In genomic region chr7:4849390-4849789, GRCh38 we compare ENCODE assay signal across 8 cellular contexts. TPM values are rescaled to one million over a fixed set of nuclear protein-coding genes. Genes with fewer than 3 reads are reported as not detected.
A peak's percentile ranks its signal among the peaks of the same experiment; 100 is the strongest.
DNase-seq lines count a peak whose midpoint lies in the region; ATAC-seq and TF ChIP-seq lines count a peak whose summit lies in the region.

No MANE protein-coding gene starts in this region.

- H3K27ac ChIP-seq in HCT116 (ENCODE audit: low read depth, low read length) (no peak overlapping the region), PC-3 (ENCODE audit: low read length) (no peak overlapping the region)

- H3K36me3 ChIP-seq in HCT116 (ENCODE audit: control insufficient read depth in 1 of 2, insufficient read depth in 2 of 2, low read length in 2 of 2), result no peaks in the 10 kb centered on the region
- H3K36me3 ChIP-seq in PC-3 (ENCODE audit: low read depth, low read length), result no peaks in the 10 kb centered on the region

- H3K4me1 Mint-ChIP-seq in stimulated activated naive CD8-positive, alpha-beta T cell treated with anti-CD3 and anti-CD28 coated beads, Interleukin-15, amount 100 ng/mL, for 72 hours, result peaks cover 14% of the 10 kb centered on the region

- ATAC-seq in HCT116, result peak; percentile 63; the same call in 1 of the 2 replicates
- ATAC-seq in PC-3, result peak; percentile 96
- peak; percentile 68 for ATAC-seq in stimulated activated naive CD8-positive, alpha-beta T cell treated with anti-CD3 and anti-CD28 coated beads, Interleukin-15, amount 100 ng/mL, for 72 hours
- ATAC-seq in HG02642 (IDR thresholded peaks at IDR 0.05; ENCODE audit: poor library complexity, unreplicated experiment), result no peak

- H2AFZ ChIP-seq in HCT116 (ENCODE audit: low read depth, low read length, poor library complexity, severe bottlenecking), result no peak overlapping the region
- H2AFZ ChIP-seq in PC-3 (ENCODE audit: low read length), result no peak overlapping the region

- peaks cover 22% of the 10 kb centered on the region for H3K27me3 Mint-ChIP-seq in stimulated activated naive CD8-positive, alpha-beta T cell treated with anti-CD3 and anti-CD28 coated beads, Interleukin-15, amount 100 ng/mL, for 72 hours

- no TSS peak for BruUV-seq in HCT116 (replicated peaks; lab: Mats Ljungman, UMichigan)
- no TSS peak for BruUV-seq in PC-3 (replicated peaks; lab: Mats Ljungman, UMichigan)

- no peak for TF ChIP-seq POLR2A in HCT116 (IDR thresholded peaks at IDR 0.05; ENCODE audit: borderline replicate concordance, extremely low read depth, insufficient read depth, insufficient read length)

- H3K9me3 Mint-ChIP-seq in stimulated activated naive CD8-positive, alpha-beta T cell treated with anti-CD3 and anti-CD28 coated beads, Interleukin-15, amount 100 ng/mL, for 72 hours, result peaks cover 0 to 4% of the 10 kb centered on the region in 2 donors

- H3F3A ChIP-seq in PC-3 (ENCODE audit: low read length, unreplicated experiment), result no peaks in the 10 kb centered on the region

- intact Hi-C loops in HCT116 (cut with micrococcal nuclease) (loop anchor here (1.0 kb wide), 1 partner anchor 236 kb away; no protein-coding TSS in a partner anchor), PC-3 (cut with micrococcal nuclease) (loop anchor here (1.0 kb wide), 1 partner anchor 34 kb away; the partner anchor contains the start of gene RADIL)

- H3K4me3 Mint-ChIP-seq in stimulated activated naive CD8-positive, alpha-beta T cell treated with anti-CD3 and anti-CD28 coated beads, Interleukin-15, amount 100 ng/mL, for 72 hours, result no peak overlapping the region

- no peak overlapping the region for H3K4me2 ChIP-seq in HCT116 (ENCODE audit: low read length)
- no peak overlapping the region for H3K4me2 ChIP-seq in PC-3 (ENCODE audit: low read length)

- RAD21 ChIA-PET in HCT116 (lab: Charles Lee; ENCODE audit: low non-redundant PET in 1 of 2, low total read pairs in 2 of 2, uncharacterized antibody in 2 of 2, unreplicated experiment in 2 of 2), result no interaction called here

- POLR2A ChIA-PET in HCT116 (lab: Charles Lee), result no interaction called here
- POLR2A ChIA-PET in PC-3 (lab: Charles Lee; ENCODE audit: unreplicated experiment), result no interaction called here

- H3K9me2 ChIP-seq in HCT116 (ENCODE audit: insufficient read depth) (no peaks in the 10 kb centered on the region), PC-3 (replicated peaks; ENCODE audit: low read length) (no peaks in the 10 kb centered on the region)

- H4K20me1 ChIP-seq in HCT116 (ENCODE audit: insufficient read depth) (no peaks in the 10 kb centered on the region), PC-3 (ENCODE audit: low read length) (no peaks in the 10 kb centered on the region)

- peaks cover 4% of the 10 kb centered on the region; the same call in 1 of the 2 replicates for H3K79me2 ChIP-seq in HCT116 (ENCODE audit: insufficient read depth, low read length)
- H3K79me2 ChIP-seq in PC-3 (ENCODE audit: low read length), result no peaks in the 10 kb centered on the region

- CTCF ChIA-PET in HCT116 (lab: Charles Lee), result interaction anchor here (0.6 to 1.2 kb wide), 3 partner anchors 36 to 239 kb away, joined by 3 to 4 read pairs (median 3); no protein-coding TSS in a partner anchor
- CTCF ChIA-PET in PC-3 (lab: Charles Lee), result interaction anchor here (0.5 to 1.7 kb wide), 5 partner anchors 31 to 235 kb away, joined by 3 to 10 read pairs (median 3); partner anchors contain the start of gene RADIL

- peak; percentile 21 for DNase-seq in COR-L47 (lab: John Stamatoyannopoulos, UW)
- DNase-seq in HCT116 (ENCODE audit: low read depth, low spot score), result peak; percentile 12
- peak; percentile 57 for DNase-seq in PC-3
- peak; percentile 24 for DNase-seq in fibroblast of the conjunctiva (ENCODE audit: low read depth)
- peak; percentile 17 to 27 for DNase-seq in stimulated activated naive CD8-positive, alpha-beta T cell treated with anti-CD3 and anti-CD28 coated beads, Interleukin-15, amount 100 ng/mL, for 72 hours
- no peak for DNase-seq in iPS-NIHi7 (ENCODE audit: extremely low spot score)
- DNase-seq in epidermal melanocyte (ENCODE audit: insufficient read length, low spot score), result no peak

- H3K9ac ChIP-seq in HCT116 (ENCODE audit: low read length) (no peak overlapping the region), PC-3 (ENCODE audit: low read length) (no peak overlapping the region)

- H3K27me3 ChIP-seq in HCT116 (ENCODE audit: insufficient read depth, low read length) (no peaks in the 10 kb centered on the region), PC-3 (ENCODE audit: low read length) (no peaks in the 10 kb centered on the region)

- peaks cover 6 to 19% of the 10 kb centered on the region in 2 experiments; a peak in 3 of 4 replicates for H3K4me1 ChIP-seq in HCT116 (ENCODE audit: control insufficient read depth in 1 of 2, insufficient read depth in 2 of 2, low read length in 2 of 2)
- no peaks in the 10 kb centered on the region for H3K4me1 ChIP-seq in PC-3 (ENCODE audit: insufficient read depth, low read length)

- no peak overlapping the region for H3K27ac Mint-ChIP-seq in stimulated activated naive CD8-positive, alpha-beta T cell treated with anti-CD3 and anti-CD28 coated beads, Interleukin-15, amount 100 ng/mL, for 72 hours

- peak; percentile 71 for TF ChIP-seq RAD21 in HCT116 (IDR thresholded peaks at IDR 0.05; ENCODE audit: low read depth)

- TF ChIP-seq CTCF in HCT116 (IDR thresholded peaks at IDR 0.05 in 2 of 3, conservative IDR thresholded peaks at IDR 0.05 in 1 of 3; ENCODE audit: borderline replicate concordance in 1 of 3, insufficient read depth in 1 of 3, low read depth in 2 of 3, low read length in 2 of 3), result peak; percentile 30 to 58 (median 39); a peak in 4 of 6 replicates
- peak; percentile 66 for TF ChIP-seq CTCF in PC-3 (conservative IDR thresholded peaks at IDR 0.05; ENCODE audit: low read depth, low read length)

- H3K4me3 ChIP-seq in HCT116 (replicated peaks in 1 of 2; ENCODE audit: low read depth in 1 of 2, low read length in 2 of 2), result no peak overlapping the region
- H3K4me3 ChIP-seq in PC-3 (ENCODE audit: low read length), result no peak overlapping the region

- H3K9me3 ChIP-seq in HCT116 (ENCODE audit: control insufficient read depth in 1 of 2, insufficient read depth in 1 of 2, low read depth in 1 of 2, low read length in 2 of 2) (no peaks in the 10 kb centered on the region), PC-3 (ENCODE audit: low read length) (no peaks in the 10 kb centered on the region)

TF ChIP-seq in HCT116, 20 proteins besides CTCF, POLR2A, EP300 and RAD21:
- no peak for TF ChIP-seq SP1 (IDR thresholded peaks at IDR 0.05; ENCODE audit: low read depth)
- TF ChIP-seq EZH2phosphoT487 (IDR thresholded peaks at IDR 0.05; ENCODE audit: borderline replicate concordance), result no peak
TF ChIP-seq in HCT116: peak in this region for 0.

RNA-seq across cellular contexts. Expression of gene PAPOLB, which starts 12.4 kb away (rescaled TPM):
- total RNA-seq in HCT116 (2021; ENCODE audit: unreplicated experiment) (0.20 TPM), PC-3 (2014; rRNA removed) (0.29 and 0.40 TPM in 2 replicates)
- not detected in 2 replicates for polyA plus RNA-seq in HCT116 (2012)

RNA-seq across cellular contexts. Expression of gene RADIL, which starts 34.1 kb away (rescaled TPM):
- total RNA-seq in HCT116 (2021; ENCODE audit: unreplicated experiment) (5.3 TPM), PC-3 (2014; rRNA removed) (5.6 and 9.3 TPM in 2 replicates)
- 1.2 and 1.3 TPM in 2 replicates for polyA plus RNA-seq in HCT116 (2012)

Comparison
In these comparisons a context has a peak if more than half of its experiments do, and no peak if none do; other contexts are left out.
1. DNase-seq: peak in COR-L47 (single experiment), HCT116 (single experiment), PC-3 (single experiment), fibroblast of the conjunctiva (single experiment) and stimulated activated naive CD8-positive, alpha-beta T cell treated with anti-CD3 and anti-CD28 coated beads, Interleukin-15, amount 100 ng/mL, for 72 hours (2 of 2); none in iPS-NIHi7 (single experiment) and epidermal melanocyte (single experiment).